27 cellular contexts compared by ENCODE assay signal in the genomic region with DNA sequence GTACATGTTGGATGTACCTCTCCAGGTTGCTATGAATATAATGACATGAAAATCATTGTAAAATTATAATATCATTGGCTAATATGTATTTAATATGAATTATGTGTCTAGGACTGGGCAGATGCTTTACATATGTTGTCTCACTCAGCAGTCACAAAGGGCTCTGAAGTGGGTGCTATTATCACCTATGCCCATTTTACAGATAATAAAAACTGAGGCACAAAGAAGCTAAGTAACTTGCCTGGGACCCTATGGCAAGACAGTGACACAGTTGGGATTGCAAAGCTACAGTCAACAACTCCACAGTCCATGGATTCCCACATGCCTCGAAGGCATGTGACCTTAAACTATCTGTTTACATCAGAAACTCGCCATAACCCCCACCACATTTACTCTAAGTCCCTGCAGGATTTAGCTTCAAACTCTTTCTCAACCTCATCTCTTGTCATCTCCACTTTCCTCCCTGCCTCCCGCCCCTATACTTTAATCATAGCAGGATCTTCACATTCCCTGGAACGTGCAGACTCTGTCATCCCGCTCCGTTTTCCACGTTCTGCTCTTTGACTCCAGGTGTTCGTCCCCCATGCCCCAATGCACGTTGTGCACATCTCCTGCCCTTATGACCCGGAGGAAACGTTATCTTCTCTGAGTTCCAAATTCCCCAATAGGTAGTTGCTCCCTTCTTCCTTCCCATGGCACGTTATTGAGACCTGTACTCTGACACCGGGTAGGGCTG.
"Had no signal": no experiment of that assay in that cellular context is flagged by ENCODE, and none has a peak within 500 bp of the region (broad histone marks: within the 10 kb centered on the region; RNA-seq: fewer than 3 reads in every experiment).

No MANE protein-coding gene starts in this region.

- H3K36me3 ChIP-seq: MG63, Peyer's patch, SJCRH30 had no signal

- H2AFZ ChIP-seq: PC-9 had no signal

- H3K4me1 ChIP-seq: Peyer's patch, SJCRH30 had no signal

- FAIRE-seq: HTR-8/SVneo had no signal

- ATAC-seq: Right ventricle myocardium inferior, SK-N-SH treated with all-trans-retinoic acid at 6 μM for 48 hours had no signal

- H3K27ac ChIP-seq: HL-60, PC-9, Peyer's patch, SJCRH30 had no signal

- H3K9me3 ChIP-seq: MG63, Peyer's patch, SJCRH30 had no signal

- H3K4me3 ChIP-seq: MG63, PC-9, Peyer's patch, SJCRH30 had no signal

- H3K27me3 ChIP-seq: MG63, Peyer's patch, SJCRH30 had no signal

- DNase-seq: Karpas-422; KG1; MG63; NCI-H1092; NCI-H1105 treated with DMSO at 0.1 percent for 48 hours; NCI-H1417 treated with DMSO at 0.1 percent for 48 hours; NCI-H146; NCI-H1694 treated with DMSO at 0.1 percent for 48 hours; NCI-H1930; NCI-H2081; NCI-H2107; NCI-H226; NCI-H446; NCI-H510A; NCI-H524 treated with DMSO at 0.1 percent for 48 hours; NCI-H69; NCI-H774; NK-92 treated with Interleukin-12 subunit alpha and Interleukin-12 subunit beta, amount 100 ng/mL, for 24 hours; OCI-M1; PC-9; Peyer's patch; SHP77 treated with DMSO at 0.1 percent for 48 hours; SJCRH30 had no signal
